Comparison of ENCODE assay signal across 27 cellular contexts in the genomic region with DNA sequence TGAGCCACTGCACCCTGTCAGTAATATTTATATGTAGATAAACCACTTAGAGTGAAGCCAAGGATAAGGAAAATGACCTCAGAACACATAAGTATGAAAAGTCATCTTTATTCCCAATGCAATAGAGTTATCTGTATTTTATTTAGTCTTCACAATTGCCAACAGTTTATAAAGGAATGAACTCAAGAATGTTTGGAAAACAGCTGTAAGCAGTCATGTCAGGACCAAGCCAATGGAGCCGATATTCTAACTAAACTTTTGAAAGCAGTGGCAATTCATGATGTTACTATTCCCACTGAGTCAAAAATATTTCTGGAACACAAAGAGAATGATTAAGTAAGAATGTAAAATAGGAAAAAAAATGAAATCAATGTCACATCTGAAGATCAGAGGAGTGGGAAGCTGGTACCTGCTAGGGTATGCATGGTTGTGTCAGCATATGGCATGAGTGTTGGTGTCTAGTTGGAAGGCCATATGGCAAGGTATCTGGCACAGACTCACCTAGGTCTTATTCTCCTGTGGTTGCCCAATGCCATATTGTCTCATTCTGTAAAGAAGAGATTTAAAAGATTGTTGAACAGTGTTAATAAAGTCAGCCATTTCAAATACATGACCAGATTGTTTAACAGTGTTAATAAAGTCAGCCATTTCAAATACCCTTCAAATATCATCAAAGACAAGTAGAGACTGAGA.
"Had no signal": no experiment of that assay in that cellular context is flagged by ENCODE, and none has a peak within 500 bp of the region (broad histone marks: within the 10 kb centered on the region; RNA-seq: fewer than 3 reads in every experiment).

No MANE protein-coding gene starts in this region.

- H3K27me3 ChIP-seq: body of pancreas, dorsolateral prefrontal cortex, esophagus muscularis mucosa, left lung, neural progenitor cell, right lobe of liver, testis, uterus had no signal

- H2AFZ ChIP-seq: neural progenitor cell had no signal

- DNase-seq: activated CD4-positive, alpha-beta T cell treated with anti-CD3 and anti-CD28 coated beads, Interleukin-2, amount 10 ng/mL, durations not matched to agents 7 days and 5 days; activated CD4-positive, CD25-positive, alpha-beta regulatory T cell treated with anti-CD3 and anti-CD28 coated beads, Interleukin-2, amount 50 U/mL, for 72 hours; activated CD8-positive, alpha-beta memory T cell treated with anti-CD3 and anti-CD28 coated beads, Interleukin-2, amount 10 ng/mL, durations not matched to agents 7 days and 5 days; activated CD8-positive, alpha-beta T cell treated with anti-CD3 and anti-CD28 coated beads for 36 hours; activated gamma-delta T cell treated with Interleukin-2 at 50 U/mL for 16 hours; activated T-cell treated with anti-CD3 and anti-CD28 coated beads for 4 hours; anterior cingulate cortex; body of pancreas; effector memory CD8-positive, alpha-beta T cell; left lung; naive thymus-derived CD8-positive, alpha-beta T cell; posterior cingulate gyrus; right lobe of liver; stimulated activated CD4-positive, alpha-beta T cell treated with anti-CD3 and anti-CD28 coated beads, Interleukin-2, amount 100 ng/mL, for 48 hours; stimulated activated CD8-positive, alpha-beta memory T cell treated with anti-CD3 and anti-CD28 coated beads, Interleukin-4, amount 100 ng/mL, for 48 hours; stimulated activated naive B cell treated with anti-CD40 and anti-IgM and Interleukin-4, amounts not matched to agents 10 μg/mL and 1 μg/mL and 100 μg/mL, for 72 hours; testis; trophoblast cell; uterus; WERI-Rb-1 had no signal

- H3K27me3 Mint-ChIP-seq: activated CD4-positive, alpha-beta T cell treated with anti-CD3 and anti-CD28 coated beads, Interleukin-2, amount 10 ng/mL, durations not matched to agents 7 days and 5 days; activated CD8-positive, alpha-beta memory T cell treated with anti-CD3 and anti-CD28 coated beads, Interleukin-2, amount 10 ng/mL, durations not matched to agents 7 days and 5 days; activated CD8-positive, alpha-beta T cell treated with anti-CD3 and anti-CD28 coated beads for 36 hours; activated naive CD4-positive, alpha-beta T cell treated with anti-CD3 and anti-CD28 coated beads, Interleukin-2, amount 50 U/mL, for 24 hours; effector memory CD8-positive, alpha-beta T cell; naive thymus-derived CD8-positive, alpha-beta T cell; stimulated activated naive B cell treated with anti-CD40 and anti-IgM and Interleukin-4, amounts not matched to agents 10 μg/mL and 1 μg/mL and 100 μg/mL, for 72 hours had no signal

- H3K27ac ChIP-seq: body of pancreas, dorsolateral prefrontal cortex, esophagus muscularis mucosa, left lung, neural progenitor cell, right lobe of liver, testis, uterus, WERI-Rb-1 had no signal

- H3K4me1 ChIP-seq: body of pancreas, esophagus muscularis mucosa, left lung, neural progenitor cell, right lobe of liver, testis, uterus had no signal

- ATAC-seq: activated CD8-positive, alpha-beta memory T cell treated with anti-CD3 and anti-CD28 coated beads, Interleukin-2, amount 10 ng/mL, durations not matched to agents 7 days and 5 days; activated CD8-positive, alpha-beta T cell treated with anti-CD3 and anti-CD28 coated beads for 36 hours; body of pancreas; effector memory CD8-positive, alpha-beta T cell; left lung; naive thymus-derived CD8-positive, alpha-beta T cell; right lobe of liver; stimulated activated naive B cell treated with anti-CD40 and anti-IgM and Interleukin-4, amounts not matched to agents 10 μg/mL and 1 μg/mL and 100 μg/mL, for 72 hours had no signal

- H3K27ac Mint-ChIP-seq: activated CD4-positive, alpha-beta T cell treated with anti-CD3 and anti-CD28 coated beads, Interleukin-2, amount 10 ng/mL, durations not matched to agents 7 days and 5 days; activated CD8-positive, alpha-beta memory T cell treated with anti-CD3 and anti-CD28 coated beads, Interleukin-2, amount 10 ng/mL, durations not matched to agents 7 days and 5 days; activated CD8-positive, alpha-beta T cell treated with anti-CD3 and anti-CD28 coated beads for 36 hours; activated naive CD4-positive, alpha-beta T cell treated with anti-CD3 and anti-CD28 coated beads, Interleukin-2, amount 50 U/mL, for 24 hours; activated T-helper 1 cell treated with anti-CD3 and anti-CD28 coated beads, Interleukin-12 subunit alpha, Interleukin-12 subunit beta, Interleukin-2, Interleukin-4 antibody, amounts not matched to agents 30 ng/mL and 10 ng/mL and 1 ng/mL, durations not matched to agents 14 hours and 24 hours and 36 hours; effector memory CD8-positive, alpha-beta T cell; naive thymus-derived CD8-positive, alpha-beta T cell; neural progenitor cell; stimulated activated naive B cell treated with anti-CD40 and anti-IgM and Interleukin-4, amounts not matched to agents 10 μg/mL and 1 μg/mL and 100 μg/mL, for 72 hours had no signal

- H3K9me3 Mint-ChIP-seq: activated CD4-positive, alpha-beta T cell treated with anti-CD3 and anti-CD28 coated beads, Interleukin-2, amount 10 ng/mL, durations not matched to agents 7 days and 5 days; activated CD8-positive, alpha-beta T cell treated with anti-CD3 and anti-CD28 coated beads for 36 hours; activated naive CD4-positive, alpha-beta T cell treated with anti-CD3 and anti-CD28 coated beads, Interleukin-2, amount 50 U/mL, for 24 hours; activated T-helper 1 cell treated with anti-CD3 and anti-CD28 coated beads, Interleukin-12 subunit alpha, Interleukin-12 subunit beta, Interleukin-2, Interleukin-4 antibody, amounts not matched to agents 30 ng/mL and 10 ng/mL and 1 ng/mL, durations not matched to agents 14 hours and 24 hours and 36 hours; effector memory CD8-positive, alpha-beta T cell; neural progenitor cell had no signal

- H3K36me3 Mint-ChIP-seq: activated CD8-positive, alpha-beta memory T cell treated with anti-CD3 and anti-CD28 coated beads, Interleukin-2, amount 10 ng/mL, durations not matched to agents 7 days and 5 days; stimulated activated naive B cell treated with anti-CD40 and anti-IgM and Interleukin-4, amounts not matched to agents 10 μg/mL and 1 μg/mL and 100 μg/mL, for 72 hours had no signal

- H3K4me3 Mint-ChIP-seq: activated CD4-positive, alpha-beta T cell treated with anti-CD3 and anti-CD28 coated beads, Interleukin-2, amount 10 ng/mL, durations not matched to agents 7 days and 5 days; activated CD8-positive, alpha-beta memory T cell treated with anti-CD3 and anti-CD28 coated beads, Interleukin-2, amount 10 ng/mL, durations not matched to agents 7 days and 5 days; activated CD8-positive, alpha-beta T cell treated with anti-CD3 and anti-CD28 coated beads for 36 hours; activated naive CD4-positive, alpha-beta T cell treated with anti-CD3 and anti-CD28 coated beads, Interleukin-2, amount 50 U/mL, for 24 hours; activated T-helper 1 cell treated with anti-CD3 and anti-CD28 coated beads, Interleukin-12 subunit alpha, Interleukin-12 subunit beta, Interleukin-2, Interleukin-4 antibody, amounts not matched to agents 30 ng/mL and 10 ng/mL and 1 ng/mL, durations not matched to agents 14 hours and 24 hours and 36 hours; effector memory CD8-positive, alpha-beta T cell; naive thymus-derived CD8-positive, alpha-beta T cell; neural progenitor cell; stimulated activated naive B cell treated with anti-CD40 and anti-IgM and Interleukin-4, amounts not matched to agents 10 μg/mL and 1 μg/mL and 100 μg/mL, for 72 hours had no signal

- H3K9ac ChIP-seq: neural progenitor cell had no signal

- H3K4me1 Mint-ChIP-seq: naive thymus-derived CD8-positive, alpha-beta T cell; stimulated activated naive B cell treated with anti-CD40 and anti-IgM and Interleukin-4, amounts not matched to agents 10 μg/mL and 1 μg/mL and 100 μg/mL, for 72 hours had no signal

- H3K4me2 ChIP-seq: neural progenitor cell, smooth muscle cell had no signal

- H3K36me3 ChIP-seq: left lung, neural progenitor cell, uterus, WERI-Rb-1 had no signal

- H3K9me3 ChIP-seq: body of pancreas, esophagus muscularis mucosa, left lung, right lobe of liver, testis, uterus had no signal

- H3K4me3 ChIP-seq: body of pancreas, dorsolateral prefrontal cortex, esophagus muscularis mucosa, left lung, lung, neural progenitor cell, right lobe of liver, smooth muscle cell, testis, uterus had no signal
